Comparison of ENCODE assay signal across 8 cellular contexts in the genomic region with DNA sequence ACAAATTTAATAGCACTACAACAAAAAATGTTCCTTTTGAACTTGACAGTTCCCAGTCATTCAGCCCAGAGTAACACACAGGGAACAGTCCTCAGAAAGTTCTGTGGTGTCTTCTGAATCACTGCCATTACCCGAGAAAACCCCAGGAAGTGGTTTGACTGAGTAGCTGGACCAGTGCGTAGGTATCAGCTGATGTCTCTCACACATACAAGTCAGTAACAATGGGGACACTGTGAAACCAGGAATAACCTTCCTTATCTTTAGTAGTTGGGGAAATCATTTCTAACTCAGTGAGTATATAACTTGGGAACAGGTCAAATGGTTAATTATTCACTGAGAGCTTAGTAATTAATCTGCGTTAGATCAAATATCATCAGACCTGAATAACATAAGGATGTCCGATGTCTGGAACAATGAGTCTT.
DNase-seq lines count a peak whose midpoint lies in the region; ATAC-seq lines count a peak whose summit lies in the region.

No MANE protein-coding gene starts in this region.

- peak overlapping the region; percentile 0 to 72 (median 45) for H3K4me3 Mint-ChIP-seq in CD8-positive, alpha-beta memory T cell

- no peaks in the 10 kb centered on the region for H3K27me3 Mint-ChIP-seq in CD8-positive, alpha-beta memory T cell

- H3K27ac ChIP-seq in CD8-positive, alpha-beta memory T cell (ENCODE audit: low read depth, low read length), result no peak overlapping the region

- POLR2A ChIA-PET in CD8-positive, alpha-beta memory T cell (lab: Charles Lee), result interaction anchor here (1.1 to 1.8 kb wide), 2 partner anchors 35 to 75 kb away, joined by 6 read pairs; no protein-coding TSS in a partner anchor

- H3K4me1 Mint-ChIP-seq in CD8-positive, alpha-beta memory T cell, result peaks cover 79 to 95% (median 93%) of the 10 kb centered on the region in 3 donors

- peaks cover 0 to 10% (median 4%) of the 10 kb centered on the region in 3 donors for H3K36me3 Mint-ChIP-seq in CD8-positive, alpha-beta memory T cell

- no peaks in the 10 kb centered on the region for H3K27me3 ChIP-seq in CD8-positive, alpha-beta memory T cell (ENCODE audit: insufficient read depth, low read length, poor library complexity, severe bottlenecking)

- CTCF ChIA-PET in CD8-positive, alpha-beta memory T cell (lab: Charles Lee), result interaction anchor here (0.7 to 1.5 kb wide), 7 partner anchors 10 to 54 kb away, joined by 3 to 7 read pairs (median 5); no protein-coding TSS in a partner anchor

- DNase-seq in CD8-positive, alpha-beta memory T cell, result peak; percentile 21 to 76 (median 65)
- DNase-seq in HT-29 (ENCODE audit: low spot score) (peak; percentile 87), left cardiac atrium (peak; percentile 31), NCI-H1436 (lab: John Stamatoyannopoulos, UW) (no peak), NCI-H146 (lab: John Stamatoyannopoulos, UW) (no peak)
- DNase-seq in activated T-helper 9 cell treated with anti-CD3 and anti-CD28 coated beads, Interleukin-2, amount 50 U/mL, for 16 hours (ENCODE audit: low read depth), result peak; percentile 31
- peak; percentile 23 for DNase-seq in stimulated activated CD8-positive, alpha-beta memory T cell treated with anti-CD3 and anti-CD28 coated beads, Interleukin-15, amount 100 ng/mL, for 1 hour (ENCODE audit: low read depth)

- no peaks in the 10 kb centered on the region for H3K9me3 ChIP-seq in CD8-positive, alpha-beta memory T cell (ENCODE audit: low read length)

- H3K4me3 ChIP-seq in CD8-positive, alpha-beta memory T cell (ENCODE audit: low read length), result no peak overlapping the region

- H3K9me3 Mint-ChIP-seq in CD8-positive, alpha-beta memory T cell, result no peaks in the 10 kb centered on the region

- peak overlapping the region; percentile 31 to 95 (median 90) for H3K27ac Mint-ChIP-seq in CD8-positive, alpha-beta memory T cell

- no peaks in the 10 kb centered on the region for H3K36me3 ChIP-seq in CD8-positive, alpha-beta memory T cell (ENCODE audit: insufficient read depth, low read length)

- ATAC-seq in GM21423 (IDR thresholded peaks at IDR 0.05; ENCODE audit: unreplicated experiment), result peak; percentile 89
- ATAC-seq in left cardiac atrium, result peak; percentile 72 to 89

- intact Hi-C loops in left cardiac atrium (cut with DNase I), result no loop called here

- H3K4me1 ChIP-seq in CD8-positive, alpha-beta memory T cell (ENCODE audit: insufficient read depth, low read length), result peaks cover 72% of the 10 kb centered on the region

Comparison
In these comparisons a context has a peak if more than half of its experiments do, and no peak if none do; other contexts are left out.
1. DNase-seq: peak in CD8-positive, alpha-beta memory T cell (5 of 5), HT-29 (single experiment), activated T-helper 9 cell treated with anti-CD3 and anti-CD28 coated beads, Interleukin-2, amount 50 U/mL, for 16 hours (single experiment), left cardiac atrium (single experiment) and stimulated activated CD8-positive, alpha-beta memory T cell treated with anti-CD3 and anti-CD28 coated beads, Interleukin-15, amount 100 ng/mL, for 1 hour (single experiment); none in NCI-H1436 (single experiment) and NCI-H146 (single experiment).